ENCODE assay signal across 14 cellular contexts in genomic region chr9:109095321-109095720, GRCh38.
"Had no signal": no experiment of that assay in that cellular context is flagged by ENCODE, and none has a peak within 500 bp of the region (broad histone marks: within the 10 kb centered on the region; RNA-seq: fewer than 3 reads in every experiment).

No MANE protein-coding gene starts in this region.

- H3K27ac ChIP-seq: dorsolateral prefrontal cortex, prostate gland, SK-N-MC had no signal

- H3K36me3 Mint-ChIP-seq: natural killer cell had no signal

- H3K4me3 Mint-ChIP-seq: activated T-cell treated with anti-CD3 and anti-CD28 coated beads, Interleukin-2, amount 50 U/mL, for 4 hours; endodermal cell; natural killer cell had no signal

- H3K9me3 Mint-ChIP-seq: activated T-cell treated with anti-CD3 and anti-CD28 coated beads, Interleukin-2, amount 50 U/mL, for 4 hours; endodermal cell; natural killer cell had no signal

- H3K27me3 ChIP-seq: dorsolateral prefrontal cortex had no signal

- H3K4me3 ChIP-seq: dorsolateral prefrontal cortex, prostate gland, SK-N-MC had no signal

- DNase-seq: activated CD4-positive, alpha-beta T cell treated with anti-CD3 and anti-CD28 coated beads, Interleukin-2, amount 50 U/mL, for 48 hours; activated CD4-positive, CD25-positive, alpha-beta regulatory T cell treated with anti-CD3 and anti-CD28 coated beads, Interleukin-2, amount 50 U/mL, for 72 hours; activated effector memory CD4-positive, alpha-beta T cell treated with Interleukin-2 at 50 U/mL for 16 hours; activated T-cell treated with anti-CD3 and anti-CD28 coated beads, Interleukin-2, amount 50 U/mL, for 4 hours; dorsolateral prefrontal cortex; endodermal cell; hippocampal formation; mammary epithelial cell; natural killer cell; occipital lobe; stimulated activated CD4-positive, alpha-beta T cell treated with anti-CD3 and anti-CD28 coated beads, Interleukin-2, amount 100 ng/mL, for 24 hours; T1000 had no signal

- H3K36me3 ChIP-seq: prostate gland had no signal

- H3K9me3 ChIP-seq: prostate gland had no signal
